Comparison of ENCODE assay signal across 1 cellular context in genomic region chr5:83085106-83085505, GRCh38.
A peak's percentile ranks its signal among the peaks of the same experiment; 100 is the strongest.
TF ChIP-seq lines count a peak whose summit lies in the region.

No MANE protein-coding gene starts in this region.

TF ChIP-seq in HepG2, 621 proteins besides CTCF, POLR2A, EP300 and RAD21 (continued from another document and continues in another):
- peak; percentile 80 for TF ChIP-seq TFAP4 (IDR thresholded peaks at IDR 0.05; ENCODE audit: borderline replicate concordance, low read depth)
- TF ChIP-seq STAT6 (CRISPR knock-in tag; IDR thresholded peaks at IDR 0.05; ENCODE audit: borderline replicate concordance), result peak; percentile 70; the same call in 1 of the 2 replicates
- TF ChIP-seq JARID2 (CRISPR knock-in tag; IDR thresholded peaks at IDR 0.05; ENCODE audit: insufficient replicate concordance), result no peak
- no peak for TF ChIP-seq ZNF567 (CRISPR knock-in tag; IDR thresholded peaks at IDR 0.05; ENCODE audit: borderline replicate concordance)
- no peak for TF ChIP-seq ZFP36L2 (CRISPR knock-in tag; IDR thresholded peaks at IDR 0.05)
- TF ChIP-seq ZNF597 (CRISPR knock-in tag; IDR thresholded peaks at IDR 0.05), result no peak
- TF ChIP-seq HOXA3 (CRISPR knock-in tag; IDR thresholded peaks at IDR 0.05), result no peak
- TF ChIP-seq THAP11 (CRISPR knock-in tag; IDR thresholded peaks at IDR 0.05), result peak; percentile 70
- no peak for TF ChIP-seq ZBTB42 (CRISPR knock-in tag; IDR thresholded peaks at IDR 0.05)
- TF ChIP-seq AHDC1 (CRISPR knock-in tag; IDR thresholded peaks at IDR 0.05; ENCODE audit: borderline replicate concordance), result peak; percentile 97
- TF ChIP-seq GZF1 (CRISPR knock-in tag; IDR thresholded peaks at IDR 0.05), result peak; percentile 59; the same call in 1 of the 2 replicates
- TF ChIP-seq ZNF263 (CRISPR knock-in tag; IDR thresholded peaks at IDR 0.05), result no peak
- no peak for TF ChIP-seq ZNF256 (CRISPR knock-in tag; conservative IDR thresholded peaks at IDR 0.05)
- TF ChIP-seq FOXA3 (CRISPR knock-in tag; IDR thresholded peaks at IDR 0.05), result peak; percentile 100
- TF ChIP-seq THRA (CRISPR knock-in tag; IDR thresholded peaks at IDR 0.05; ENCODE audit: borderline replicate concordance), result peak; percentile 83
- TF ChIP-seq IRX3 (CRISPR knock-in tag; IDR thresholded peaks at IDR 0.05; ENCODE audit: borderline replicate concordance, low read depth), result no peak
- no peak for TF ChIP-seq PHF8 (CRISPR knock-in tag; IDR thresholded peaks at IDR 0.05)
- TF ChIP-seq ZBED4 (CRISPR knock-in tag; IDR thresholded peaks at IDR 0.05; ENCODE audit: borderline replicate concordance), result peak; percentile 40; the same call in 1 of the 2 replicates
- no peak for TF ChIP-seq AFF4 (CRISPR knock-in tag; IDR thresholded peaks at IDR 0.05)
- TF ChIP-seq ERF (CRISPR knock-in tag; IDR thresholded peaks at IDR 0.05), result 0 out of 2 replicates have a peak, but pooled peaks have one; percentile 44
- TF ChIP-seq ZSCAN29 (CRISPR knock-in tag; conservative IDR thresholded peaks at IDR 0.05), result 0 out of 2 replicates have a peak, but pooled peaks have one; percentile 42
- TF ChIP-seq KDM2A (CRISPR knock-in tag; IDR thresholded peaks at IDR 0.05; ENCODE audit: borderline replicate concordance, low read depth), result no peak
- no peak for TF ChIP-seq ZSCAN20 (CRISPR knock-in tag; IDR thresholded peaks at IDR 0.05; ENCODE audit: borderline replicate concordance)
- no peak for TF ChIP-seq ZNF33A (CRISPR knock-in tag; IDR thresholded peaks at IDR 0.05; ENCODE audit: borderline replicate concordance)
- peak; percentile 91 for TF ChIP-seq RARA (CRISPR knock-in tag; IDR thresholded peaks at IDR 0.05)
- TF ChIP-seq CREB3 (CRISPR knock-in tag; IDR thresholded peaks at IDR 0.05), result no peak
- TF ChIP-seq CBFB (CRISPR knock-in tag; IDR thresholded peaks at IDR 0.05), result no peak
- no peak for TF ChIP-seq KLF6 (CRISPR knock-in tag; IDR thresholded peaks at IDR 0.05)
